In genomic region chr2:88574445-88574844, GRCh38 we compare ENCODE assay signal across 14 cellular contexts. TPM values are rescaled to one million over a fixed set of nuclear protein-coding genes. Genes with fewer than 3 reads are reported as not detected.
DNase-seq lines count a peak whose midpoint lies in the region; ATAC-seq, FAIRE-seq and TF ChIP-seq lines count a peak whose summit lies in the region.
"Had no signal": no experiment of that assay in that cellular context is flagged by ENCODE, and none has a peak within 500 bp of the region (broad histone marks: within the 10 kb centered on the region; RNA-seq: fewer than 3 reads in every experiment).

No MANE protein-coding gene starts in this region.

- H3K4me3 Mint-ChIP-seq in stimulated activated naive CD8-positive, alpha-beta T cell treated with anti-CD3 and anti-CD28 coated beads, Interleukin-15, amount 100 ng/mL, for 72 hours, result no peak overlapping the region
- H3K4me3 Mint-ChIP-seq: activated B cell treated with CpG ODN at 0.5 μM for 24 hours; dendritic cell treated with granulocyte-macrophage colony-stimulating factor and Interleukin-4, amounts not matched to agents 40 ng/mL and 50 ng/mL, for 4 days; neural progenitor cell; type B pancreatic cell had no signal

- no peak for TF ChIP-seq POLR2A in GM12892 (IDR thresholded peaks at IDR 0.05; ENCODE audit: low read depth, low read length)

- H3K9me3 Mint-ChIP-seq in stimulated activated naive CD8-positive, alpha-beta T cell treated with anti-CD3 and anti-CD28 coated beads, Interleukin-15, amount 100 ng/mL, for 72 hours, result no peaks in the 10 kb centered on the region
- H3K9me3 Mint-ChIP-seq: activated B cell treated with CpG ODN at 0.5 μM for 24 hours; dendritic cell treated with granulocyte-macrophage colony-stimulating factor and Interleukin-4, amounts not matched to agents 40 ng/mL and 50 ng/mL, for 4 days; neural progenitor cell; type B pancreatic cell had no signal

- FAIRE-seq in GM12892 (lab: Jason Lieb, UNC) (peak; percentile 86), GM19239 (lab: Jason Lieb, UNC) (peak; percentile 39)

- no peaks in the 10 kb centered on the region for H3K4me1 Mint-ChIP-seq in stimulated activated naive CD8-positive, alpha-beta T cell treated with anti-CD3 and anti-CD28 coated beads, Interleukin-15, amount 100 ng/mL, for 72 hours
- H3K4me1 Mint-ChIP-seq: neural progenitor cell had no signal

- ATAC-seq in HG02759 (IDR thresholded peaks at IDR 0.05; ENCODE audit: unreplicated experiment) (peak; percentile 94), HG03521 (IDR thresholded peaks at IDR 0.05; ENCODE audit: unreplicated experiment) (peak; percentile 74), left cardiac atrium (no peak)
- ATAC-seq in stimulated activated naive CD8-positive, alpha-beta T cell treated with anti-CD3 and anti-CD28 coated beads, Interleukin-15, amount 100 ng/mL, for 72 hours, result no peak

- intact Hi-C loops in left cardiac atrium (cut with DNase I), result no loop called here

- H3K27me3 Mint-ChIP-seq in stimulated activated naive CD8-positive, alpha-beta T cell treated with anti-CD3 and anti-CD28 coated beads, Interleukin-15, amount 100 ng/mL, for 72 hours, result no peaks in the 10 kb centered on the region
- H3K27me3 Mint-ChIP-seq: activated B cell treated with CpG ODN at 0.5 μM for 24 hours; dendritic cell treated with granulocyte-macrophage colony-stimulating factor and Interleukin-4, amounts not matched to agents 40 ng/mL and 50 ng/mL, for 4 days; type B pancreatic cell had no signal

- H3K27ac Mint-ChIP-seq in stimulated activated naive CD8-positive, alpha-beta T cell treated with anti-CD3 and anti-CD28 coated beads, Interleukin-15, amount 100 ng/mL, for 72 hours, result no peak overlapping the region
- H3K27ac Mint-ChIP-seq: activated B cell treated with CpG ODN at 0.5 μM for 24 hours; dendritic cell treated with granulocyte-macrophage colony-stimulating factor and Interleukin-4, amounts not matched to agents 40 ng/mL and 50 ng/mL, for 4 days; neural progenitor cell; type B pancreatic cell had no signal

- no peak for DNase-seq in GM12892 (ENCODE audit: insufficient read length)
- no peak for DNase-seq in GM19239 (ENCODE audit: insufficient read length, low spot score)
- no peak for DNase-seq in left cardiac atrium
- DNase-seq in nucleus accumbens (lab: John Stamatoyannopoulos, UW), result no peak
- DNase-seq in NCI-H1092 (lab: John Stamatoyannopoulos, UW), result no peak
- DNase-seq in stimulated activated naive CD8-positive, alpha-beta T cell treated with anti-CD3 and anti-CD28 coated beads, Interleukin-15, amount 100 ng/mL, for 72 hours, result no peak
- DNase-seq: activated B cell treated with CpG ODN at 0.5 μM for 24 hours; activated naive CD4-positive, alpha-beta T cell treated with Interleukin-2 at 50 U/mL for 16 hours; NCI-H774 had no signal

RNA-seq across cellular contexts. Expression of gene EIF2AK3, which starts 52.8 kb away (rescaled TPM):
- 30.2 TPM for polyA plus RNA-seq in GM12892 (2012; ENCODE audit: missing spikeins)
- total RNA-seq in left cardiac atrium, result 10 to 100 TPM in 1 of 2 donors, 1 to 10 TPM in 1; 7.9 to 13.6 TPM

Comparison
In these comparisons a context has a peak if more than half of its experiments do, and no peak if none do; other contexts are left out.
1. ATAC-seq: peak in HG02759 (single experiment) and HG03521 (single experiment); none in left cardiac atrium (0 of 2) and stimulated activated naive CD8-positive, alpha-beta T cell treated with anti-CD3 and anti-CD28 coated beads, Interleukin-15, amount 100 ng/mL, for 72 hours (single experiment).